Comparison of ENCODE assay signal across 8 cellular contexts in genomic region chr18:63236417-63236816, GRCh38.
DNase-seq lines count a peak whose midpoint lies in the region; ATAC-seq, FAIRE-seq and TF ChIP-seq lines count a peak whose summit lies in the region.

No MANE protein-coding gene starts in this region.

- no peaks in the 10 kb centered on the region for H3K36me3 ChIP-seq in pancreas

- POLR2A ChIA-PET in RWPE1 (lab: Yijun Ruan, JAX; ENCODE audit: low non-redundant PET): no interaction called here

- peaks cover 0 to 12% (median 7%) of the 10 kb centered on the region in 3 donors for H3K4me1 ChIP-seq in pancreas

- H3K27ac ChIP-seq in RWPE1 (peak overlapping the region; percentile 81), pancreas (peak overlapping the region in 3 of 4 donors; percentile 48 to 74 (median 70))

- H3K9me3 ChIP-seq in pancreas: no peaks in the 10 kb centered on the region

- 87 to 90% methylated on average over 15 of the region's 15 CpGs for WGBS in pancreas, 2 donors

- H3K4me3 Mint-ChIP-seq in effector memory CD8-positive, alpha-beta T cell: no peak overlapping the region

- DNase-seq in CD1c-positive myeloid dendritic cell (ENCODE audit: extremely low spot score) (peak; percentile 96), RWPE1 (ENCODE audit: low spot score) (no peak), pancreas (peak in 1 of 6 donors; percentile 37), NAMALWA (ENCODE audit: low spot score) (no peak), hepatic stellate cell (ENCODE audit: low spot score) (no peak), epidermal melanocyte (ENCODE audit: insufficient read length, low spot score) (no peak), NCI-H748 treated with DMSO at 0.1 percent for 48 hours (lab: John Stamatoyannopoulos, UW) (no peak)
- DNase-seq in effector memory CD8-positive, alpha-beta T cell: no peak

- ATAC-seq in effector memory CD8-positive, alpha-beta T cell (replicated peaks): no peak
- ATAC-seq in pancreas: peak in 2 of 4 donors; percentile 60 to 66

- H3K36me3 Mint-ChIP-seq in effector memory CD8-positive, alpha-beta T cell (ENCODE audit: insufficient read depth): peaks cover 14% of the 10 kb centered on the region

- no peaks in the 10 kb centered on the region for H3K27me3 Mint-ChIP-seq in effector memory CD8-positive, alpha-beta T cell

- H3K4me3 ChIP-seq in pancreas: no peak overlapping the region

- TF ChIP-seq CTCF in RWPE1 (conservative IDR thresholded peaks at IDR 0.05; ENCODE audit: low read depth) (no peak), pancreas (IDR thresholded peaks at IDR 0.05) (no peak)

- no peak for FAIRE-seq in pancreas (lab: Jason Lieb, UNC)

- peaks cover 34 to 35% of the 10 kb centered on the region in 2 donors for H3K4me1 Mint-ChIP-seq in effector memory CD8-positive, alpha-beta T cell (ENCODE audit: low read depth in 2 of 2)

- H3K27ac Mint-ChIP-seq in effector memory CD8-positive, alpha-beta T cell: peak overlapping the region; percentile 32 to 82

- CTCF ChIA-PET in RWPE1 (lab: Yijun Ruan, JAX): no interaction called here

- H3K9me3 Mint-ChIP-seq in effector memory CD8-positive, alpha-beta T cell: no peaks in the 10 kb centered on the region

- intact Hi-C loops in pancreas (cut with DNase I): no loop called here

- no peaks in the 10 kb centered on the region for H3K27me3 ChIP-seq in pancreas
